In the genomic region with DNA sequence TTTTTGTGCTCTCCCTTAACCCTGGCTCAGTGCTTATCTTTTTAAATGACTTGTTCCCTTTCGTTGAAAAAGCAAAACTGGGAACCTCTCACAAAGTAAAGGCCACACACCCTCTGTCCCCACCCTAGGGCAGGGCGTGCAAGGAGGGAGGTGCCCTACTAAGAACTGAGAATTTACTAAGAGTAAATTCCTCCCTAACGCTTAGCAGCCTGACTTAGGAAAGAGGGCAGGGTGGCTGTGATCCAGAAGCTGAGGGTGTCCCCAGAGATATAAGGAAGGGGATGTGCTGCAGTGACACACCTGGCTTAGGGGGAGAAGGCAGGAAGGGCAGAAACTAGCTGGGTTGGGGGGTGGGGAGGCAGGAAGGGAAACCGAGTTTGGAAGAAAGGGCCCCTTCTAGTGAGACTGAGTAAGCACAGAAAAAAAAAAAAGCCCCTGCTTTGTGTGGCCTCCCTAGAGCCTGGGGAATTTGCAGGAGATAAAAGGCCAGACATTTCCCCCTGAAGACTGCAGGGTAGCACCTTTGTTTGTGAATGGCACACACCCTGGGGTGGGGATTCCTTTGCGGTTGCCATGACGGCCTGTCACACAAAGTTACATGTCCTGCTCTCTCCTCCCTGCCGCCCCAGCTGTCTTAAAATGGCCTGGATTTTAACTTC, we compare ENCODE assay signal across 2 cellular contexts.
TF ChIP-seq lines count a peak whose summit lies in the region.

No MANE protein-coding gene starts in this region.

TF ChIP-seq in HEK293, 187 proteins besides CTCF, POLR2A, EP300 and RAD21 (continued from another document):
- TF ChIP-seq, protein P1, sequence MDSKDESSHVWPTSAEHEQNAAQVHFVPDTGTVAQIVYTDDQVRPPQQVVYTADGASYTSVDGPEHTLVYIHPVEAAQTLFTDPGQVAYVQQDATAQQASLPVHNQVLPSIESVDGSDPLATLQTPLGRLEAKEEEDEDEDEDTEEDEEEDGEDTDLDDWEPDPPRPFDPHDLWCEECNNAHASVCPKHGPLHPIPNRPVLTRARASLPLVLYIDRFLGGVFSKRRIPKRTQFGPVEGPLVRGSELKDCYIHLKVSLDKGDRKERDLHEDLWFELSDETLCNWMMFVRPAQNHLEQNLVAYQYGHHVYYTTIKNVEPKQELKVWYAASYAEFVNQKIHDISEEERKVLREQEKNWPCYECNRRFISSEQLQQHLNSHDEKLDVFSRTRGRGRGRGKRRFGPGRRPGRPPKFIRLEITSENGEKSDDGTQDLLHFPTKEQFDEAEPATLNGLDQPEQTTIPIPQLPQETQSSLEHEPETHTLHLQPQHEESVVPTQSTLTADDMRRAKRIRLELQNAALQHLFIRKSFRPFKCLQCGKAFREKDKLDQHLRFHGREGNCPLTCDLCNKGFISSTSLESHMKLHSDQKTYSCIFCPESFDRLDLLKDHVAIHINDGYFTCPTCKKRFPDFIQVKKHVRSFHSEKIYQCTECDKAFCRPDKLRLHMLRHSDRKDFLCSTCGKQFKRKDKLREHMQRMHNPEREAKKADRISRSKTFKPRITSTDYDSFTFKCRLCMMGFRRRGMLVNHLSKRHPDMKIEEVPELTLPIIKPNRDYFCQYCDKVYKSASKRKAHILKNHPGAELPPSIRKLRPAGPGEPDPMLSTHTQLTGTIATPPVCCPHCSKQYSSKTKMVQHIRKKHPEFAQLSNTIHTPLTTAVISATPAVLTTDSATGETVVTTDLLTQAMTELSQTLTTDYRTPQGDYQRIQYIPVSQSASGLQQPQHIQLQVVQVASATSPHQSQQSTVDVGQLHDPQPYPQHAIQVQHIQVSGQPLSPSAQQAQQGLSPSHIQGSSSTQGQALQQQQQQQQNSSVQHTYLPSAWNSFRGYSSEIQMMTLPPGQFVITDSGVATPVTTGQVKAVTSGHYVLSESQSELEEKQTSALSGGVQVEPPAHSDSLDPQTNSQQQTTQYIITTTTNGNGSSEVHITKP (tag by site-specific recombination; IDR thresholded peaks at IDR 0.05): peak; percentile 39; the same call in 1 of the 2 replicates
- peak; percentile 28; the same call in 1 of the 2 replicates for TF ChIP-seq KLF1 (tag by site-specific recombination; IDR thresholded peaks at IDR 0.05)
TF ChIP-seq in HEK293: peak in this region for 4.

TF ChIP-seq in SK-N-SH treated with all-trans-retinoic acid at 6 μM for 48 hours, 23 proteins besides CTCF, POLR2A, EP300 and RAD21 (continued from another document):
- TF ChIP-seq ESRRG (CRISPR knock-in tag; IDR thresholded peaks at IDR 0.05): no peak
- TF ChIP-seq, protein P2, sequence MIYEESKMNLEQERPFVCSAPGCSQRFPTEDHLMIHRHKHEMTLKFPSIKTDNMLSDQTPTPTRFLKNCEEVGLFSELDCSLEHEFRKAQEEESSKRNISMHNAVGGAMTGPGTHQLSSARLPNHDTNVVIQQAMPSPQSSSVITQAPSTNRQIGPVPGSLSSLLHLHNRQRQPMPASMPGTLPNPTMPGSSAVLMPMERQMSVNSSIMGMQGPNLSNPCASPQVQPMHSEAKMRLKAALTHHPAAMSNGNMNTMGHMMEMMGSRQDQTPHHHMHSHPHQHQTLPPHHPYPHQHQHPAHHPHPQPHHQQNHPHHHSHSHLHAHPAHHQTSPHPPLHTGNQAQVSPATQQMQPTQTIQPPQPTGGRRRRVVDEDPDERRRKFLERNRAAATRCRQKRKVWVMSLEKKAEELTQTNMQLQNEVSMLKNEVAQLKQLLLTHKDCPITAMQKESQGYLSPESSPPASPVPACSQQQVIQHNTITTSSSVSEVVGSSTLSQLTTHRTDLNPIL (CRISPR knock-in tag; IDR thresholded peaks at IDR 0.05; ENCODE audit: low read depth): no peak
- TF ChIP-seq, protein P3, sequence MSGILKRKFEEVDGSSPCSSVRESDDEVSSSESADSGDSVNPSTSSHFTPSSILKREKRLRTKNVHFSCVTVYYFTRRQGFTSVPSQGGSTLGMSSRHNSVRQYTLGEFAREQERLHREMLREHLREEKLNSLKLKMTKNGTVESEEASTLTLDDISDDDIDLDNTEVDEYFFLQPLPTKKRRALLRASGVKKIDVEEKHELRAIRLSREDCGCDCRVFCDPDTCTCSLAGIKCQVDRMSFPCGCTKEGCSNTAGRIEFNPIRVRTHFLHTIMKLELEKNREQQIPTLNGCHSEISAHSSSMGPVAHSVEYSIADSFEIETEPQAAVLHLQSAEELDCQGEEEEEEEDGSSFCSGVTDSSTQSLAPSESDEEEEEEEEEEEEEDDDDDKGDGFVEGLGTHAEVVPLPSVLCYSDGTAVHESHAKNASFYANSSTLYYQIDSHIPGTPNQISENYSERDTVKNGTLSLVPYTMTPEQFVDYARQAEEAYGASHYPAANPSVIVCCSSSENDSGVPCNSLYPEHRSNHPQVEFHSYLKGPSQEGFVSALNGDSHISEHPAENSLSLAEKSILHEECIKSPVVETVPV (CRISPR knock-in tag; IDR thresholded peaks at IDR 0.05): no peak
- TF ChIP-seq BACH2 (CRISPR knock-in tag; IDR thresholded peaks at IDR 0.05; ENCODE audit: borderline replicate concordance): no peak
- TF ChIP-seq ZNF70 (CRISPR knock-in tag; IDR thresholded peaks at IDR 0.05): no peak
- TF ChIP-seq GLIS3 (CRISPR knock-in tag; IDR thresholded peaks at IDR 0.05): no peak
- TF ChIP-seq, protein P4, sequence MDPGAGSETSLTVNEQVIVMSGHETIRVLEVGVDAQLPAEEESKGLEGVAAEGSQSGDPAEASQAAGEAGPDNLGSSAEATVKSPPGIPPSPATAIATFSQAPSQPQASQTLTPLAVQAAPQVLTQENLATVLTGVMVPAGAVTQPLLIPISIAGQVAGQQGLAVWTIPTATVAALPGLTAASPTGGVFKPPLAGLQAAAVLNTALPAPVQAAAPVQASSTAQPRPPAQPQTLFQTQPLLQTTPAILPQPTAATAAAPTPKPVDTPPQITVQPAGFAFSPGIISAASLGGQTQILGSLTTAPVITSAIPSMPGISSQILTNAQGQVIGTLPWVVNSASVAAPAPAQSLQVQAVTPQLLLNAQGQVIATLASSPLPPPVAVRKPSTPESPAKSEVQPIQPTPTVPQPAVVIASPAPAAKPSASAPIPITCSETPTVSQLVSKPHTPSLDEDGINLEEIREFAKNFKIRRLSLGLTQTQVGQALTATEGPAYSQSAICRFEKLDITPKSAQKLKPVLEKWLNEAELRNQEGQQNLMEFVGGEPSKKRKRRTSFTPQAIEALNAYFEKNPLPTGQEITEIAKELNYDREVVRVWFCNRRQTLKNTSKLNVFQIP (CRISPR knock-in tag; IDR thresholded peaks at IDR 0.05; ENCODE audit: borderline replicate concordance, low read depth): no peak
- no peak for TF ChIP-seq ZC3H10 (CRISPR knock-in tag; IDR thresholded peaks at IDR 0.05)
- TF ChIP-seq RARB (CRISPR knock-in tag; IDR thresholded peaks at IDR 0.05): no peak
- no peak for TF ChIP-seq ZFP3 (CRISPR knock-in tag; IDR thresholded peaks at IDR 0.05)
- TF ChIP-seq ISL1 (CRISPR knock-in tag; IDR thresholded peaks at IDR 0.05): no peak
